Comparison of ENCODE assay signal across 8 cellular contexts in the genomic region with DNA sequence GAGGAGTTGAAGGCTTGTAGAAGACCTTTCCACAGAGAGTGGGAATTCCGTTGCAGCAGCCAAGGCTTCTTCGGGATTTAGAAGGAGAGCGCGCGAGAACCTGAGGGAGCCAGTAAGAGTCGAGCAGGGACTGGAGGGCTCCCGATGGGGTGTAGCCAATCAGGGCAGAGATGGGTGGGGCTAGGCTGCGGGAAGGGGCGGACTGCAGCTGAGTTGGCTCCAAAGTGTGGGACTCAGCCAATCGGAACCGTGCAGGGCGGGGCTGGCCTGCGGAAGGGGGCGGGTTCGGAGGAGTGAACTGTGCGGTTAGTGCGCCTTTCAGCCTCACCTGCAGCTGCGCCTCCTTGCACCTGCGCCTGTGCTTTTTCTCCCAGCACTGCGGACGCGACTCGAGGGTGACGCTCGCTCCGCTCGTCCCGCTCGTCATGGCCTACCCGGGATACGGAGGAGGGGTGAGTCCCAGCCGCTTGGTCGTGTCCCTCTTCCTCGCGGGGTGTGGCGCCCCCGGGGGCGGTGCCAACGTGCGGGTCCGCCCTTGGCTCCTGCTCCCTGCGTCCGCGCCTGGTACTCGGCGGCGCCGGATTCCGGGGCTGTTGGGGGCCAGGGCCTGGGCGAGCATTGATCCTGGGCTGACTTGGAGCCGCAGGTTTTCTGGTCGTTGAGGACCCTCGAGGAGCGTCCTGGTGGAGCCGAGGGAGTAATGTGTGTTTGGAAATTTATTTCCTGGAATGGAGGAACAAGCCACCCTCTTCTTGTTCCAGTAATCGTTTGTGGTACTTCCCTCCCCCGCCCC. TPM values are rescaled to one million over a fixed set of nuclear protein-coding genes. Genes with fewer than 3 reads are reported as not detected.
DNase-seq lines count a peak whose midpoint lies in the region; ATAC-seq, FAIRE-seq and TF ChIP-seq lines count a peak whose summit lies in the region.

Gene GCA (plus strand): TSS at position 309 of the 793 bp plus-strand sequence. CDS start 117 bp downstream, at position 426.

- no peaks in the 10 kb centered on the region for H3K9me3 Mint-ChIP-seq in activated B cell treated with CpG ODN at 0.5 μM for 24 hours

- H3K4me1 Mint-ChIP-seq in activated B cell treated with CpG ODN at 0.5 μM for 24 hours: peaks cover 18% of the 10 kb centered on the region

- no peaks in the 10 kb centered on the region for H3K27me3 Mint-ChIP-seq in activated B cell treated with CpG ODN at 0.5 μM for 24 hours

- H3K36me3 Mint-ChIP-seq in activated B cell treated with CpG ODN at 0.5 μM for 24 hours (ENCODE audit: low read depth): peaks cover 5% of the 10 kb centered on the region

- H3K4me2 ChIP-seq in A549: peak within 1 kb of the TSS; percentile 98

- no peak for TF ChIP-seq EP300 in A549 (IDR thresholded peaks at IDR 0.05)

- TF ChIP-seq POLR2A in A549 (IDR thresholded peaks at IDR 0.05; ENCODE audit: low read length): peak; percentile 77

- H3K27ac ChIP-seq in A549: peak within 1 kb of the TSS; percentile 83 to 88
- peak within 1 kb of the TSS; percentile 7 to 86 (median 74) for H3K27ac ChIP-seq in skin epidermis

- 0 out of 3 replicates have a peak, but pooled peaks cover 4% of the 10 kb centered on the region for H3K4me1 ChIP-seq in A549

- FAIRE-seq in A549 (lab: Jason Lieb, UNC): peak; percentile 54

- DNase-seq in A549 (ENCODE audit: low read depth in 1 of 2, low spot score in 1 of 2) (peak; percentile 79 to 97), NCI-H2227 (lab: John Stamatoyannopoulos, UW; ENCODE audit: unreplicated experiment) (peak; percentile 99), activated B cell treated with CpG ODN at 0.5 μM for 24 hours (peak; percentile 99), cardiac fibroblast (ENCODE audit: low read depth in 2 of 2) (peak; percentile 89 to 91), iPS-NIHi11 (ENCODE audit: low spot score) (peak; percentile 96)

- TF ChIP-seq CTCF in A549 (IDR thresholded peaks at IDR 0.05) (no peak), activated B cell treated with CpG ODN at 0.5 μM for 24 hours (IDR thresholded peaks at IDR 0.05) (no peak), cardiac fibroblast (IDR thresholded peaks at IDR 0.05; ENCODE audit: low read depth, low read length) (no peak)

- no peak for TF ChIP-seq RAD21 in A549 (conservative IDR thresholded peaks at IDR 0.05 in 1 of 2, IDR thresholded peaks at IDR 0.05 in 1 of 2)

- H3K27ac Mint-ChIP-seq in activated B cell treated with CpG ODN at 0.5 μM for 24 hours: peak within 1 kb of the TSS; percentile 84

- ATAC-seq in A549 (peak; percentile 98 to 100), GM18867 (IDR thresholded peaks at IDR 0.05; ENCODE audit: unreplicated experiment) (peak; percentile 99), HG03097 (IDR thresholded peaks at IDR 0.05; ENCODE audit: low FRiP score, unreplicated experiment) (peak; percentile 99), activated B cell treated with CpG ODN at 0.5 μM for 24 hours (ENCODE audit: low read depth) (peak; percentile 98)

- POLR2A ChIA-PET in A549 (lab: Yijun Ruan, JAX): interaction anchor here (0.6 kb wide), 1 partner anchor 1034 kb away, joined by 3 read pairs; no protein-coding TSS in a partner anchor
- POLR2A ChIA-PET in activated B cell treated with CpG ODN at 0.5 μM for 24 hours (lab: Charles Lee): interaction anchor here (1.4 to 3.9 kb wide), 3 partner anchors 15 to 1036 kb away, joined by 5 to 32 read pairs (median 5); partner anchors contain the start of genes IFIH1 and PSMD14

- no peaks in the 10 kb centered on the region for H3K9me3 ChIP-seq in A549

- peak within 1 kb of the TSS; percentile 91 for H3K4me3 Mint-ChIP-seq in activated B cell treated with CpG ODN at 0.5 μM for 24 hours

- 2% methylated on average over 41 of the region's 57 CpGs for WGBS in A549 (ENCODE audit: missing lambda C conversion rate)

- intact Hi-C loops in activated B cell treated with CpG ODN at 0.5 μM for 24 hours (cut with micrococcal nuclease): loop anchor here (1.0 to 10.0 kb wide), 2 partner anchors 26 to 1039 kb away; partner anchors contain the start of genes IFIH1 and PSMD14

- peak within 1 kb of the TSS; percentile 92 for H3K4me3 ChIP-seq in A549
- peak within 1 kb of the TSS; percentile 69 to 71 for H3K4me3 ChIP-seq in cardiac fibroblast (replicated peaks in 1 of 2; ENCODE audit: low read depth in 2 of 2, low read length in 2 of 2)
- peak within 1 kb of the TSS; percentile 55 to 78 (median 70) for H3K4me3 ChIP-seq in skin epidermis

- CTCF ChIA-PET in A549 (lab: Yijun Ruan, JAX): interaction anchor here (2.0 kb wide), 1 partner anchor 46 kb away, joined by 5 read pairs; no protein-coding TSS in a partner anchor
- CTCF ChIA-PET in activated B cell treated with CpG ODN at 0.5 μM for 24 hours (lab: Charles Lee): interaction anchor here (1.5 to 3.1 kb wide), 4 partner anchors 9 to 123 kb away, joined by 4 to 15 read pairs (median 6); no protein-coding TSS in a partner anchor

TF ChIP-seq in A549, 52 proteins besides CTCF, POLR2A, EP300 and RAD21 (continues in another document):
- TF ChIP-seq, protein P1, sequence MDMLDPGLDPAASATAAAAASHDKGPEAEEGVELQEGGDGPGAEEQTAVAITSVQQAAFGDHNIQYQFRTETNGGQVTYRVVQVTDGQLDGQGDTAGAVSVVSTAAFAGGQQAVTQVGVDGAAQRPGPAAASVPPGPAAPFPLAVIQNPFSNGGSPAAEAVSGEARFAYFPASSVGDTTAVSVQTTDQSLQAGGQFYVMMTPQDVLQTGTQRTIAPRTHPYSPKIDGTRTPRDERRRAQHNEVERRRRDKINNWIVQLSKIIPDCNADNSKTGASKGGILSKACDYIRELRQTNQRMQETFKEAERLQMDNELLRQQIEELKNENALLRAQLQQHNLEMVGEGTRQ (IDR thresholded peaks at IDR 0.05): no peak
- no peak for TF ChIP-seq MYC (IDR thresholded peaks at IDR 0.05; ENCODE audit: borderline replicate concordance, low read length)
- no peak for TF ChIP-seq HDAC2 (IDR thresholded peaks at IDR 0.05)
- TF ChIP-seq JUNB (IDR thresholded peaks at IDR 0.05): no peak
- no peak for TF ChIP-seq CHD4 (IDR thresholded peaks at IDR 0.05; ENCODE audit: borderline replicate concordance)
- TF ChIP-seq HEYL (CRISPR knock-in tag; IDR thresholded peaks at IDR 0.05): no peak
- TF ChIP-seq, protein P2, sequence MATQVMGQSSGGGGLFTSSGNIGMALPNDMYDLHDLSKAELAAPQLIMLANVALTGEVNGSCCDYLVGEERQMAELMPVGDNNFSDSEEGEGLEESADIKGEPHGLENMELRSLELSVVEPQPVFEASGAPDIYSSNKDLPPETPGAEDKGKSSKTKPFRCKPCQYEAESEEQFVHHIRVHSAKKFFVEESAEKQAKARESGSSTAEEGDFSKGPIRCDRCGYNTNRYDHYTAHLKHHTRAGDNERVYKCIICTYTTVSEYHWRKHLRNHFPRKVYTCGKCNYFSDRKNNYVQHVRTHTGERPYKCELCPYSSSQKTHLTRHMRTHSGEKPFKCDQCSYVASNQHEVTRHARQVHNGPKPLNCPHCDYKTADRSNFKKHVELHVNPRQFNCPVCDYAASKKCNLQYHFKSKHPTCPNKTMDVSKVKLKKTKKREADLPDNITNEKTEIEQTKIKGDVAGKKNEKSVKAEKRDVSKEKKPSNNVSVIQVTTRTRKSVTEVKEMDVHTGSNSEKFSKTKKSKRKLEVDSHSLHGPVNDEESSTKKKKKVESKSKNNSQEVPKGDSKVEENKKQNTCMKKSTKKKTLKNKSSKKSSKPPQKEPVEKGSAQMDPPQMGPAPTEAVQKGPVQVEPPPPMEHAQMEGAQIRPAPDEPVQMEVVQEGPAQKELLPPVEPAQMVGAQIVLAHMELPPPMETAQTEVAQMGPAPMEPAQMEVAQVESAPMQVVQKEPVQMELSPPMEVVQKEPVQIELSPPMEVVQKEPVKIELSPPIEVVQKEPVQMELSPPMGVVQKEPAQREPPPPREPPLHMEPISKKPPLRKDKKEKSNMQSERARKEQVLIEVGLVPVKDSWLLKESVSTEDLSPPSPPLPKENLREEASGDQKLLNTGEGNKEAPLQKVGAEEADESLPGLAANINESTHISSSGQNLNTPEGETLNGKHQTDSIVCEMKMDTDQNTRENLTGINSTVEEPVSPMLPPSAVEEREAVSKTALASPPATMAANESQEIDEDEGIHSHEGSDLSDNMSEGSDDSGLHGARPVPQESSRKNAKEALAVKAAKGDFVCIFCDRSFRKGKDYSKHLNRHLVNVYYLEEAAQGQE (IDR thresholded peaks at IDR 0.05): peak; percentile 86
- TF ChIP-seq JUN (IDR thresholded peaks at IDR 0.05): 0 out of 5 replicates have a peak, but pooled peaks of 1 of the 2 experiments have one; percentile 38
- TF ChIP-seq MAFK (IDR thresholded peaks at IDR 0.05; ENCODE audit: partially characterized antibody): no peak
- peak; percentile 83 for TF ChIP-seq CHD2 (IDR thresholded peaks at IDR 0.05; ENCODE audit: low read length, partially characterized antibody)
- no peak for TF ChIP-seq FOXS1 (CRISPR knock-in tag; IDR thresholded peaks at IDR 0.05)
- peak; percentile 93 for TF ChIP-seq PHF8 (IDR thresholded peaks at IDR 0.05; ENCODE audit: borderline replicate concordance, low read depth)
- TF ChIP-seq RFX5 (IDR thresholded peaks at IDR 0.05): no peak
- no peak for TF ChIP-seq EHMT2 (IDR thresholded peaks at IDR 0.05; ENCODE audit: low read depth)
- TF ChIP-seq RARB (CRISPR knock-in tag; IDR thresholded peaks at IDR 0.05): no peak
- TF ChIP-seq HMGXB4 (CRISPR knock-in tag; IDR thresholded peaks at IDR 0.05; ENCODE audit: borderline replicate concordance): no peak
- TF ChIP-seq KDM1A (IDR thresholded peaks at IDR 0.05; ENCODE audit: low read depth): no peak

RNA-seq across cellular contexts. Expression of gene GCA, which starts in this region (rescaled TPM):
- 16.2 and 17.8 TPM in 2 replicates for polyA plus RNA-seq in A549 (2011; rRNA removed)
- 4.2 and 6.9 TPM in 2 replicates for polyA plus RNA-seq in A549 (2012; cell fraction: cytosol; rRNA removed)
- 5.1 and 8.3 TPM in 2 replicates for polyA plus RNA-seq in A549 (2012; cell fraction: nucleus; rRNA removed)
- polyA plus RNA-seq in A549 (2017; fragmentation: RNase III; extraction: RNeasy Plus Mini Kit Qiagen cat#74134 plus additional on column Dnase treatment): 6.3 to 8.1 TPM (median 6.6 TPM) in 3 replicates
- polyA minus RNA-seq in A549 (2011; rRNA and poly(A)+ RNA removed): 6.7 and 7.1 TPM in 2 replicates
- total RNA-seq in activated B cell treated with CpG ODN at 0.5 μM for 24 hours: 31.3 and 33.9 TPM in 2 replicates

Comparison
In these comparisons a context has a peak if more than half of its experiments do, and no peak if none do; other contexts are left out.
1. Peak in every context shown above with its lines: DNase-seq, ATAC-seq, H3K4me3 ChIP-seq and H3K27ac ChIP-seq.